In the genomic region with DNA sequence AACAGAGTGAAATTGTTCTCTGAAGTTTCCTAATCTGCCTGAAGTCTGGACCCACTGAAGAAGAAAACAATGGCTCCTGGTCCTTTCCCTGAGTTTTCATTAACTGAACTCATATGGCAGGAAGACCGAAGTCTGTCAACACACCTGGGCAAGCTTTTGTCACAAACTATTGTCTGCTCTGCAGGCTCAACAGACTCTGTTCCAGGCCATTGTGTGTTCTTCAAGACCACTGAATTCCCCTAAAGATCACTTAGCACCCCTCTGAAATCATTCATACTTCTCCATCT, we compare ENCODE assay signal across 1 cellular context.
TF ChIP-seq lines count a peak whose summit lies in the region.

No MANE protein-coding gene starts in this region.

TF ChIP-seq in HepG2, 621 proteins besides CTCF, POLR2A, EP300 and RAD21 (continued from another document and continues in another):
- TF ChIP-seq ZNF143 (CRISPR knock-in tag; IDR thresholded peaks at IDR 0.05) (no peak), TEAD2 (CRISPR knock-in tag; IDR thresholded peaks at IDR 0.05) (no peak), TBX3 (IDR thresholded peaks at IDR 0.05; ENCODE audit: borderline replicate concordance) (no peak), KAT7 (CRISPR knock-in tag; IDR thresholded peaks at IDR 0.05; ENCODE audit: borderline replicate concordance) (no peak), NCOA2 (CRISPR knock-in tag; IDR thresholded peaks at IDR 0.05) (peak; percentile 58; the same call in 1 of the 2 replicates), SOX6 (IDR thresholded peaks at IDR 0.05) (no peak), SOX6 (CRISPR knock-in tag; IDR thresholded peaks at IDR 0.05) (peak; percentile 84), ZNF430 (CRISPR knock-in tag; IDR thresholded peaks at IDR 0.05) (no peak), ZNF883 (CRISPR knock-in tag; IDR thresholded peaks at IDR 0.05; ENCODE audit: not compliant biosample characterization) (no peak), ZBTB7B (CRISPR knock-in tag; IDR thresholded peaks at IDR 0.05) (no peak; the same call in 1 of the 2 replicates), NCOA5 (CRISPR knock-in tag; IDR thresholded peaks at IDR 0.05) (no peak), ZNF670 (CRISPR knock-in tag; IDR thresholded peaks at IDR 0.05; ENCODE audit: borderline replicate concordance) (no peak), PHF20 (CRISPR knock-in tag; IDR thresholded peaks at IDR 0.05) (no peak), ZNF672 (CRISPR knock-in tag; IDR thresholded peaks at IDR 0.05) (no peak), SIX1 (CRISPR knock-in tag; IDR thresholded peaks at IDR 0.05; ENCODE audit: borderline replicate concordance) (no peak), NBN (conservative IDR thresholded peaks at IDR 0.05) (no peak), NFRKB (IDR thresholded peaks at IDR 0.05) (no peak), RARA (CRISPR knock-in tag; IDR thresholded peaks at IDR 0.05) (peak; percentile 23; the same call in 1 of the 2 replicates), ZNF292 (CRISPR knock-in tag; IDR thresholded peaks at IDR 0.05; ENCODE audit: borderline replicate concordance, low read depth) (no peak), ZNF550 (CRISPR knock-in tag; IDR thresholded peaks at IDR 0.05; ENCODE audit: borderline replicate concordance) (no peak), TEAD3 (CRISPR knock-in tag; optimal IDR thresholded peaks at IDR 0.05; ENCODE audit: borderline replicate concordance) (no peak), NFE2L1 (CRISPR knock-in tag; IDR thresholded peaks at IDR 0.05; ENCODE audit: borderline replicate concordance) (no peak), CEBPG (CRISPR knock-in tag; IDR thresholded peaks at IDR 0.05) (peak; percentile 45; the same call in 1 of the 2 replicates), FOXA3 (CRISPR knock-in tag; IDR thresholded peaks at IDR 0.05) (no peak), SRY (CRISPR knock-in tag; IDR thresholded peaks at IDR 0.05) (no peak), KDM2A (CRISPR knock-in tag; IDR thresholded peaks at IDR 0.05; ENCODE audit: borderline replicate concordance, low read depth) (no peak), YY1 (IDR thresholded peaks at IDR 0.05; ENCODE audit: insufficient read depth, insufficient replicate concordance, low read depth, low read length) (peak; percentile 28), ZSCAN29 (CRISPR knock-in tag; conservative IDR thresholded peaks at IDR 0.05) (no peak), ZNF619 (CRISPR knock-in tag; IDR thresholded peaks at IDR 0.05) (no peak), ZNF816 (CRISPR knock-in tag; IDR thresholded peaks at IDR 0.05; ENCODE audit: borderline replicate concordance) (no peak)
- TF ChIP-seq, protein P1, sequence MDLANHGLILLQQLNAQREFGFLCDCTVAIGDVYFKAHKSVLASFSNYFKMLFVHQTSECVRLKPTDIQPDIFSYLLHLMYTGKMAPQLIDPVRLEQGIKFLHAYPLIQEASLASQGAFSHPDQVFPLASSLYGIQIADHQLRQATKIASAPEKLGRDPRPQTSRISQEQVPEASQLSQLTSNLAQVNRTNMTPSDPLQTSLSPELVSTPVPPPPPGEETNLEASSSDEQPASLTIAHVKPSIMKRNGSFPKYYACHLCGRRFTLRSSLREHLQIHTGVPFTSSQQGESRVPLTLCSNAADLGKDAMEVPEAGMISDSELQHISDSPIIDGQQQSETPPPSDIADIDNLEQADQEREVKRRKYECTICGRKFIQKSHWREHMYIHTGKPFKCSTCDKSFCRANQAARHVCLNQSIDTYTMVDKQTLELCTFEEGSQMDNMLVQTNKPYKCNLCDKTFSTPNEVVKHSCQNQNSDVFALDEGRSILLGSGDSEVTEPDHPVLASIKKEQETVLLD (CRISPR knock-in tag; IDR thresholded peaks at IDR 0.05; ENCODE audit: low read depth): no peak
- TF ChIP-seq, protein P2, sequence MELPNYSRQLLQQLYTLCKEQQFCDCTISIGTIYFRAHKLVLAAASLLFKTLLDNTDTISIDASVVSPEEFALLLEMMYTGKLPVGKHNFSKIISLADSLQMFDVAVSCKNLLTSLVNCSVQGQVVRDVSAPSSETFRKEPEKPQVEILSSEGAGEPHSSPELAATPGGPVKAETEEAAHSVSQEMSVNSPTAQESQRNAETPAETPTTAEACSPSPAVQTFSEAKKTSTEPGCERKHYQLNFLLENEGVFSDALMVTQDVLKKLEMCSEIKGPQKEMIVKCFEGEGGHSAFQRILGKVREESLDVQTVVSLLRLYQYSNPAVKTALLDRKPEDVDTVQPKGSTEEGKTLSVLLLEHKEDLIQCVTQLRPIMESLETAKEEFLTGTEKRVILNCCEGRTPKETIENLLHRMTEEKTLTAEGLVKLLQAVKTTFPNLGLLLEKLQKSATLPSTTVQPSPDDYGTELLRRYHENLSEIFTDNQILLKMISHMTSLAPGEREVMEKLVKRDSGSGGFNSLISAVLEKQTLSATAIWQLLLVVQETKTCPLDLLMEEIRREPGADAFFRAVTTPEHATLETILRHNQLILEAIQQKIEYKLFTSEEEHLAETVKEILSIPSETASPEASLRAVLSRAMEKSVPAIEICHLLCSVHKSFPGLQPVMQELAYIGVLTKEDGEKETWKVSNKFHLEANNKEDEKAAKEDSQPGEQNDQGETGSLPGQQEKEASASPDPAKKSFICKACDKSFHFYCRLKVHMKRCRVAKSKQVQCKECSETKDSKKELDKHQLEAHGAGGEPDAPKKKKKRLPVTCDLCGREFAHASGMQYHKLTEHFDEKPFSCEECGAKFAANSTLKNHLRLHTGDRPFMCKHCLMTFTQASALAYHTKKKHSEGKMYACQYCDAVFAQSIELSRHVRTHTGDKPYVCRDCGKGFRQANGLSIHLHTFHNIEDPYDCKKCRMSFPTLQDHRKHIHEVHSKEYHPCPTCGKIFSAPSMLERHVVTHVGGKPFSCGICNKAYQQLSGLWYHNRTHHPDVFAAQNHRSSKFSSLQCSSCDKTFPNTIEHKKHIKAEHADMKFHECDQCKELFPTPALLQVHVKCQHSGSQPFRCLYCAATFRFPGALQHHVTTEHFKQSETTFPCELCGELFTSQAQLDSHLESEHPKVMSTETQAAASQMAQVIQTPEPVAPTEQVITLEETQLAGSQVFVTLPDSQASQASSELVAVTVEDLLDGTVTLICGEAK (IDR thresholded peaks at IDR 0.05): no peak
- TF ChIP-seq, protein P2 (CRISPR knock-in tag; IDR thresholded peaks at IDR 0.05): no peak
- TF ChIP-seq, protein P3, sequence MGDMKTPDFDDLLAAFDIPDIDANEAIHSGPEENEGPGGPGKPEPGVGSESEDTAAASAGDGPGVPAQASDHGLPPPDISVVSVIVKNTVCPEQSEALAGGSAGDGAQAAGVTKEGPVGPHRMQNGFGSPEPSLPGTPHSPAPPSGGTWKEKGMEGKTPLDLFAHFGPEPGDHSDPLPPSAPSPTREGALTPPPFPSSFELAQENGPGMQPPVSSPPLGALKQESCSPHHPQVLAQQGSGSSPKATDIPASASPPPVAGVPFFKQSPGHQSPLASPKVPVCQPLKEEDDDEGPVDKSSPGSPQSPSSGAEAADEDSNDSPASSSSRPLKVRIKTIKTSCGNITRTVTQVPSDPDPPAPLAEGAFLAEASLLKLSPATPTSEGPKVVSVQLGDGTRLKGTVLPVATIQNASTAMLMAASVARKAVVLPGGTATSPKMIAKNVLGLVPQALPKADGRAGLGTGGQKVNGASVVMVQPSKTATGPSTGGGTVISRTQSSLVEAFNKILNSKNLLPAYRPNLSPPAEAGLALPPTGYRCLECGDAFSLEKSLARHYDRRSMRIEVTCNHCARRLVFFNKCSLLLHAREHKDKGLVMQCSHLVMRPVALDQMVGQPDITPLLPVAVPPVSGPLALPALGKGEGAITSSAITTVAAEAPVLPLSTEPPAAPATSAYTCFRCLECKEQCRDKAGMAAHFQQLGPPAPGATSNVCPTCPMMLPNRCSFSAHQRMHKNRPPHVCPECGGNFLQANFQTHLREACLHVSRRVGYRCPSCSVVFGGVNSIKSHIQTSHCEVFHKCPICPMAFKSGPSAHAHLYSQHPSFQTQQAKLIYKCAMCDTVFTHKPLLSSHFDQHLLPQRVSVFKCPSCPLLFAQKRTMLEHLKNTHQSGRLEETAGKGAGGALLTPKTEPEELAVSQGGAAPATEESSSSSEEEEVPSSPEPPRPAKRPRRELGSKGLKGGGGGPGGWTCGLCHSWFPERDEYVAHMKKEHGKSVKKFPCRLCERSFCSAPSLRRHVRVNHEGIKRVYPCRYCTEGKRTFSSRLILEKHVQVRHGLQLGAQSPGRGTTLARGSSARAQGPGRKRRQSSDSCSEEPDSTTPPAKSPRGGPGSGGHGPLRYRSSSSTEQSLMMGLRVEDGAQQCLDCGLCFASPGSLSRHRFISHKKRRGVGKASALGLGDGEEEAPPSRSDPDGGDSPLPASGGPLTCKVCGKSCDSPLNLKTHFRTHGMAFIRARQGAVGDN (CRISPR knock-in tag; IDR thresholded peaks at IDR 0.05): no peak
- TF ChIP-seq, protein P4, sequence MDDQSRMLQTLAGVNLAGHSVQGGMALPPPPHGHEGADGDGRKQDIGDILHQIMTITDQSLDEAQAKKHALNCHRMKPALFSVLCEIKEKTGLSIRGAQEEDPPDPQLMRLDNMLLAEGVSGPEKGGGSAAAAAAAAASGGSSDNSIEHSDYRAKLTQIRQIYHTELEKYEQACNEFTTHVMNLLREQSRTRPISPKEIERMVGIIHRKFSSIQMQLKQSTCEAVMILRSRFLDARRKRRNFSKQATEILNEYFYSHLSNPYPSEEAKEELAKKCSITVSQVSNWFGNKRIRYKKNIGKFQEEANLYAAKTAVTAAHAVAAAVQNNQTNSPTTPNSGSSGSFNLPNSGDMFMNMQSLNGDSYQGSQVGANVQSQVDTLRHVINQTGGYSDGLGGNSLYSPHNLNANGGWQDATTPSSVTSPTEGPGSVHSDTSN (CRISPR knock-in tag; IDR thresholded peaks at IDR 0.05; ENCODE audit: borderline replicate concordance): no peak
- TF ChIP-seq, protein P5, sequence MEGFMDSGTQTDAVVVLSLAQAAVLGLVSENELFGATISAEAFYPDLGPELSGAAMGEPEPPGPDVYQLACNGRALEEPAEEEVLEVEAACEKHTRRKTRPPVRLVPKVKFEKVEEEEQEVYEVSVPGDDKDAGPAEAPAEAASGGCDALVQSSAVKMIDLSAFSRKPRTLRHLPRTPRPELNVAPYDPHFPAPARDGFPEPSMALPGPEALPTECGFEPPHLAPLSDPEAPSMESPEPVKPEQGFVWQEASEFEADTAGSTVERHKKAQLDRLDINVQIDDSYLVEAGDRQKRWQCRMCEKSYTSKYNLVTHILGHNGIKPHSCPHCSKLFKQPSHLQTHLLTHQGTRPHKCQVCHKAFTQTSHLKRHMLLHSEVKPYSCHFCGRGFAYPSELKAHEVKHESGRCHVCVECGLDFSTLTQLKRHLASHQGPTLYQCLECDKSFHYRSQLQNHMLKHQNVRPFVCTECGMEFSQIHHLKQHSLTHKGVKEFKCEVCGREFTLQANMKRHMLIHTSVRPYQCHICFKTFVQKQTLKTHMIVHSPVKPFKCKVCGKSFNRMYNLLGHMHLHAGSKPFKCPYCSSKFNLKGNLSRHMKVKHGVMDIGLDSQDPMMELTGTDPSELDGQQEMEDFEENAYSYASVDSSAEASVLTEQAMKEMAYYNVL (CRISPR knock-in tag; IDR thresholded peaks at IDR 0.05; ENCODE audit: borderline replicate concordance): peak; percentile 63; the same call in 1 of the 2 replicates
- TF ChIP-seq, protein P6, sequence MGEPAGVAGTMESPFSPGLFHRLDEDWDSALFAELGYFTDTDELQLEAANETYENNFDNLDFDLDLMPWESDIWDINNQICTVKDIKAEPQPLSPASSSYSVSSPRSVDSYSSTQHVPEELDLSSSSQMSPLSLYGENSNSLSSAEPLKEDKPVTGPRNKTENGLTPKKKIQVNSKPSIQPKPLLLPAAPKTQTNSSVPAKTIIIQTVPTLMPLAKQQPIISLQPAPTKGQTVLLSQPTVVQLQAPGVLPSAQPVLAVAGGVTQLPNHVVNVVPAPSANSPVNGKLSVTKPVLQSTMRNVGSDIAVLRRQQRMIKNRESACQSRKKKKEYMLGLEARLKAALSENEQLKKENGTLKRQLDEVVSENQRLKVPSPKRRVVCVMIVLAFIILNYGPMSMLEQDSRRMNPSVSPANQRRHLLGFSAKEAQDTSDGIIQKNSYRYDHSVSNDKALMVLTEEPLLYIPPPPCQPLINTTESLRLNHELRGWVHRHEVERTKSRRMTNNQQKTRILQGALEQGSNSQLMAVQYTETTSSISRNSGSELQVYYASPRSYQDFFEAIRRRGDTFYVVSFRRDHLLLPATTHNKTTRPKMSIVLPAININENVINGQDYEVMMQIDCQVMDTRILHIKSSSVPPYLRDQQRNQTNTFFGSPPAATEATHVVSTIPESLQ (CRISPR knock-in tag; conservative IDR thresholded peaks at IDR 0.05): no peak
- TF ChIP-seq, protein P7, sequence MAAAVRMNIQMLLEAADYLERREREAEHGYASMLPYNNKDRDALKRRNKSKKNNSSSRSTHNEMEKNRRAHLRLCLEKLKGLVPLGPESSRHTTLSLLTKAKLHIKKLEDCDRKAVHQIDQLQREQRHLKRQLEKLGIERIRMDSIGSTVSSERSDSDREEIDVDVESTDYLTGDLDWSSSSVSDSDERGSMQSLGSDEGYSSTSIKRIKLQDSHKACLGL (CRISPR knock-in tag; IDR thresholded peaks at IDR 0.05): no peak
- TF ChIP-seq, protein P8, sequence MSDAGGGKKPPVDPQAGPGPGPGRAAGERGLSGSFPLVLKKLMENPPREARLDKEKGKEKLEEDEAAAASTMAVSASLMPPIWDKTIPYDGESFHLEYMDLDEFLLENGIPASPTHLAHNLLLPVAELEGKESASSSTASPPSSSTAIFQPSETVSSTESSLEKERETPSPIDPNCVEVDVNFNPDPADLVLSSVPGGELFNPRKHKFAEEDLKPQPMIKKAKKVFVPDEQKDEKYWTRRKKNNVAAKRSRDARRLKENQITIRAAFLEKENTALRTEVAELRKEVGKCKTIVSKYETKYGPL (CRISPR knock-in tag; IDR thresholded peaks at IDR 0.05): no peak
